Comparison of ENCODE assay signal across 23 cellular contexts in the genomic region with DNA sequence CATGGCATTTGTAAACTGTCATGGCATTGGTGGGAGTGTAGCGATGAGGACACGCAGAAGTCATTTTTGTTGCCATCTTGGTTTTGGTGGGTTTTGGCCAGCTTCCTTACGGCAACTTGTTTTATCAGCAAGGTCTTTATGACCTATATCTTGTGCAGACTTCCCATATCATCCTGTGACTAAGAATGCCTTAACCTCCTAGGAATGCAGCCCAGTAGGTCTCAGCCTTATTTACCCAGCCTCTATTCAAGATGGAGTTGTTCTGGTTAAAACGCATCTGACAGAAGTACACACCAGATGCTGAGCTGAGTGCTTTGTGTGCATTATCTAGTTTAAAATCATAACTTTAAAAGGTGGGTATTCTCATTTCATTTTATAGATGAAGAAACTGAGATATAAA.
"Had no signal": no experiment of that assay in that cellular context is flagged by ENCODE, and none has a peak within 500 bp of the region (broad histone marks: within the 10 kb centered on the region; RNA-seq: fewer than 3 reads in every experiment).

No MANE protein-coding gene starts in this region.

- H3K36me3 ChIP-seq: esophagus squamous epithelium, ovary, sigmoid colon, spleen, suprapubic skin had no signal

- H3K27me3 Mint-ChIP-seq: stimulated activated memory B cell treated with anti-CD40 and anti-IgM and Interleukin-4, amounts not matched to agents 10 μg/mL and 1 μg/mL and 100 μg/mL, for 72 hours; type B pancreatic cell had no signal

- H3K36me3 Mint-ChIP-seq: stimulated activated memory B cell treated with anti-CD40 and anti-IgM and Interleukin-4, amounts not matched to agents 10 μg/mL and 1 μg/mL and 100 μg/mL, for 72 hours had no signal

- DNase-seq: dermis blood vessel endothelial cell; effector memory CD4-positive, alpha-beta T cell; erythroblast; esophagus squamous epithelium; kidney; naive thymus-derived CD8-positive, alpha-beta T cell; nephron progenitor cell; occipital lobe; ovary; posterior cingulate gyrus; psoas muscle; right cardiac atrium; sigmoid colon; spleen; stimulated activated CD4-positive, alpha-beta T cell treated with anti-CD3 and anti-CD28 coated beads, Interleukin-4, amount 100 ng/mL, for 4 hours had no signal

- H3K4me1 Mint-ChIP-seq: naive thymus-derived CD8-positive, alpha-beta T cell; stimulated activated memory B cell treated with anti-CD40 and anti-IgM and Interleukin-4, amounts not matched to agents 10 μg/mL and 1 μg/mL and 100 μg/mL, for 72 hours had no signal

- H3K27ac ChIP-seq: coronary artery, esophagus squamous epithelium, ovary, psoas muscle, sigmoid colon, spleen, suprapubic skin had no signal

- H3K9me3 ChIP-seq: ovary, psoas muscle, suprapubic skin had no signal

- FAIRE-seq: endothelial cell of umbilical vein, frontal cortex, kidney had no signal

- H3K4me1 ChIP-seq: esophagus squamous epithelium, psoas muscle, sigmoid colon, spleen, suprapubic skin had no signal

- H3K27ac Mint-ChIP-seq: naive thymus-derived CD8-positive, alpha-beta T cell; nephron progenitor cell; stimulated activated memory B cell treated with anti-CD40 and anti-IgM and Interleukin-4, amounts not matched to agents 10 μg/mL and 1 μg/mL and 100 μg/mL, for 72 hours; stimulated activated naive CD8-positive, alpha-beta T cell treated with anti-CD3 and anti-CD28 coated beads, Interleukin-15, Interleukin-2, amounts not matched to agents 100 ng/mL and 50 ng/mL, for 24 hours; type B pancreatic cell had no signal

- H3K4me3 ChIP-seq: coronary artery, esophagus squamous epithelium, ovary, psoas muscle, sigmoid colon, spleen, suprapubic skin had no signal

- H3K27me3 ChIP-seq: esophagus squamous epithelium, ovary, sigmoid colon, spleen, suprapubic skin had no signal

- H3K4me3 Mint-ChIP-seq: naive thymus-derived CD8-positive, alpha-beta T cell; nephron progenitor cell; stimulated activated memory B cell treated with anti-CD40 and anti-IgM and Interleukin-4, amounts not matched to agents 10 μg/mL and 1 μg/mL and 100 μg/mL, for 72 hours; stimulated activated naive CD8-positive, alpha-beta T cell treated with anti-CD3 and anti-CD28 coated beads, Interleukin-15, Interleukin-2, amounts not matched to agents 100 ng/mL and 50 ng/mL, for 24 hours; type B pancreatic cell had no signal

- ATAC-seq: left lobe of liver; naive thymus-derived CD8-positive, alpha-beta T cell; psoas muscle; right cardiac atrium; stimulated activated memory B cell treated with anti-CD40 and anti-IgM and Interleukin-4, amounts not matched to agents 10 μg/mL and 1 μg/mL and 100 μg/mL, for 72 hours had no signal
